26 cellular contexts compared by ENCODE assay signal in the genomic region with DNA sequence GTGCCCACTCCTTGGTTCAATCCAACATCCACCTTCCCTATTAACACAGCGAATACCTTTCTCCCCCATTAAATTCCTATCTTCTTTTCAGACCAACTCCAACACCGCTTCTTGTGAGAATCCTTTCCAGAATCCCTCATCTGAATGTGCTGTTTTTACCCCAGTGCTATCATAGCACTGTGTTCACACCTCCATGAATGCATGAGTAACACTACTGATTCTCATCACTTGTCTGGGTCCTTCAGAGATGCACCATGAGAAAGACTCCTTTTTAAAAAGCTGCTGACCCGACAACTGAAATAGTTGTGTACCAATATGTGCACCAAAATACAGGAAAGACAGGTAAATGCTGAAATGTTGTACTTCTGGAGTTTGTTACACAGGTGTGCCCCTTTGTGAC. TPM values are rescaled to one million over a fixed set of nuclear protein-coding genes. Genes with fewer than 3 reads are reported as not detected.
A peak's percentile ranks its signal among the peaks of the same experiment; 100 is the strongest.
DNase-seq lines count a peak whose midpoint lies in the region; ATAC-seq, FAIRE-seq and TF ChIP-seq lines count a peak whose summit lies in the region.
"Had no signal": no experiment of that assay in that cellular context is flagged by ENCODE, and none has a peak within 500 bp of the region (broad histone marks: within the 10 kb centered on the region; RNA-seq: fewer than 3 reads in every experiment).

No MANE protein-coding gene starts in this region.

- H4K20me1 ChIP-seq in GM12878 (ENCODE audit: control insufficient read depth, insufficient read depth): no peaks in the 10 kb centered on the region

- H3K27me3 ChIP-seq in GM12878 (replicated peaks in 1 of 2; ENCODE audit: control insufficient read depth in 2 of 2, insufficient read depth in 2 of 2, low read length in 1 of 2) (no peaks in the 10 kb centered on the region), Peyer's patch (no peaks in the 10 kb centered on the region)
- H3K27me3 ChIP-seq: breast epithelium, heart right ventricle, testis, vagina had no signal

- FAIRE-seq in GM12878 (lab: Jason Lieb, UNC): no peak
- FAIRE-seq: colon had no signal

- POLR2A ChIA-PET in GM12878 (lab: Charles Lee): interaction anchor here (0.8 kb wide), 1 partner anchor 18 kb away, joined by 5 read pairs; no protein-coding TSS in a partner anchor
- POLR2A ChIA-PET in RWPE1 (lab: Yijun Ruan, JAX; ENCODE audit: low non-redundant PET): no interaction called here

- TF ChIP-seq EP300 in GM12878 (IDR thresholded peaks at IDR 0.05; ENCODE audit: borderline replicate concordance in 1 of 2, control insufficient read depth in 1 of 2, low read depth in 2 of 2, low read length in 2 of 2): no peak

- peak overlapping the region; percentile 19 for H3K4me3 Mint-ChIP-seq in activated T-cell treated with anti-CD3 and anti-CD28 coated beads, Interleukin-2, amount 50 U/mL, for 4 hours
- peak overlapping the region in 3 of 4 donors; percentile 60 to 92 (median 78) for H3K4me3 Mint-ChIP-seq in IgD-negative memory B cell
- peak overlapping the region; percentile 47 for H3K4me3 Mint-ChIP-seq in stimulated activated naive CD8-positive, alpha-beta T cell treated with anti-CD3 and anti-CD28 coated beads, Interleukin-15, Interleukin-2, amounts not matched to agents 100 ng/mL and 50 ng/mL, for 24 hours

- H3K79me2 ChIP-seq in GM12878 (ENCODE audit: control insufficient read depth, insufficient read depth, low read length): no peaks in the 10 kb centered on the region

- H3K36me3 ChIP-seq in GM12878 (ENCODE audit: control insufficient read depth in 2 of 2, insufficient read depth in 2 of 2, low read length in 1 of 2): no peaks in the 10 kb centered on the region
- no peaks in the 10 kb centered on the region for H3K36me3 ChIP-seq in Peyer's patch
- H3K36me3 ChIP-seq: breast epithelium, vagina had no signal

- H2AFZ ChIP-seq in GM12878 (ENCODE audit: control insufficient read depth, low read depth, low read length): no peak overlapping the region

- SMC1A ChIA-PET in GM12878 (lab: Charles Lee; ENCODE audit: uncharacterized antibody, unreplicated experiment): interaction anchor here (0.7 to 1.9 kb wide), 11 partner anchors 8 to 265 kb away, joined by 3 to 9 read pairs (median 4); no protein-coding TSS in a partner anchor

- in situ Hi-C loops in GM12878 (cut with MboI): no loop called here

- intact Hi-C loops in GM12878 (cut with micrococcal nuclease; ENCODE audit: unreplicated experiment): no loop called here

- H3K27ac Mint-ChIP-seq in IgD-negative memory B cell: peak overlapping the region; percentile 7 to 88 (median 40)
- H3K27ac Mint-ChIP-seq in stimulated activated naive CD8-positive, alpha-beta T cell treated with anti-CD3 and anti-CD28 coated beads, Interleukin-15, Interleukin-2, amounts not matched to agents 100 ng/mL and 50 ng/mL, for 24 hours: peak overlapping the region; percentile 81

- peaks cover 91% of the 10 kb centered on the region for H3K4me1 Mint-ChIP-seq in activated T-cell treated with anti-CD3 and anti-CD28 coated beads, Interleukin-2, amount 50 U/mL, for 4 hours (ENCODE audit: low read depth)
- H3K4me1 Mint-ChIP-seq in IgD-negative memory B cell: peaks cover 50 to 69% (median 59%) of the 10 kb centered on the region in 3 donors
- peaks cover 95% of the 10 kb centered on the region for H3K4me1 Mint-ChIP-seq in stimulated activated naive CD8-positive, alpha-beta T cell treated with anti-CD3 and anti-CD28 coated beads, Interleukin-15, Interleukin-2, amounts not matched to agents 100 ng/mL and 50 ng/mL, for 24 hours (ENCODE audit: low read depth)

- no peak for TF ChIP-seq POLR2A in GM12878 (IDR thresholded peaks at IDR 0.05; ENCODE audit: low read depth, low read length)
- no peak for TF ChIP-seq POLR2A in Peyer's patch (IDR thresholded peaks at IDR 0.05)

- H3K36me3 Mint-ChIP-seq in activated T-cell treated with anti-CD3 and anti-CD28 coated beads, Interleukin-2, amount 50 U/mL, for 4 hours (ENCODE audit: insufficient read depth): peaks cover 19% of the 10 kb centered on the region
- H3K36me3 Mint-ChIP-seq in IgD-negative memory B cell: peaks cover 1% of the 10 kb centered on the region
- peaks cover 4% of the 10 kb centered on the region for H3K36me3 Mint-ChIP-seq in stimulated activated naive CD8-positive, alpha-beta T cell treated with anti-CD3 and anti-CD28 coated beads, Interleukin-15, Interleukin-2, amounts not matched to agents 100 ng/mL and 50 ng/mL, for 24 hours (ENCODE audit: low read depth)

- H3K9me3 Mint-ChIP-seq in activated T-cell treated with anti-CD3 and anti-CD28 coated beads, Interleukin-2, amount 50 U/mL, for 4 hours: no peaks in the 10 kb centered on the region
- no peaks in the 10 kb centered on the region for H3K9me3 Mint-ChIP-seq in IgD-negative memory B cell
- no peaks in the 10 kb centered on the region for H3K9me3 Mint-ChIP-seq in stimulated activated naive CD8-positive, alpha-beta T cell treated with anti-CD3 and anti-CD28 coated beads, Interleukin-15, Interleukin-2, amounts not matched to agents 100 ng/mL and 50 ng/mL, for 24 hours

- TF ChIP-seq RAD21 in GM12878 (IDR thresholded peaks at IDR 0.05; ENCODE audit: insufficient read depth, low read depth, low read length): no peak

- CTCF ChIA-PET in GM12878 (lab: Yijun Ruan, JAX) (interaction anchor here (0.8 to 1.3 kb wide), 2 partner anchors 10 to 15 kb away, joined by 3 to 6 read pairs; no protein-coding TSS in a partner anchor), RWPE1 (lab: Yijun Ruan, JAX) (interaction anchor here (0.7 kb wide), 2 partner anchors 50 to 63 kb away, joined by 4 read pairs; no protein-coding TSS in a partner anchor)

- no peak for DNase-seq in activated T-cell treated with anti-CD3 and anti-CD28 coated beads, Interleukin-2, amount 50 U/mL, for 4 hours
- DNase-seq in activated T-cell treated with anti-CD3 and anti-CD28 coated beads, Interleukin-2, amount 50 U/mL, for 1 hour: no peak
- no peak for DNase-seq in GM12878 (ENCODE audit: low read depth, low spot score)
- no peak for DNase-seq in Peyer's patch
- no peak for DNase-seq in HUDEP-2 (lab: John Stamatoyannopoulos, UW; ENCODE audit: unreplicated experiment in 76 of 76)
- no peak for DNase-seq in RWPE1 (ENCODE audit: low spot score)
- DNase-seq: amygdala; C1 segment of cervical spinal cord; effector memory CD4-positive, alpha-beta T cell; foreskin fibroblast; heart right ventricle; left colon; NCI-H1105; NCI-H1930; NCI-H526 treated with DMSO at 0.1 percent for 48 hours; occipital lobe; stimulated activated CD4-positive, alpha-beta T cell treated with anti-CD3 and anti-CD28 coated beads, Interleukin-1b, Interleukin-23, amount 100 ng/mL, for 48 hours; T-helper 2 cell; testis had no signal

- no peak for TF ChIP-seq CTCF in GM12878 (IDR thresholded peaks at IDR 0.05 in 2 of 3, conservative IDR thresholded peaks at IDR 0.05 in 1 of 3; ENCODE audit: control insufficient read depth in 2 of 3, extremely low read depth in 1 of 3, insufficient read depth in 1 of 3, low read depth in 3 of 3, low read length in 3 of 3)
- TF ChIP-seq CTCF in Peyer's patch (IDR thresholded peaks at IDR 0.05): no peak
- TF ChIP-seq CTCF in RWPE1 (conservative IDR thresholded peaks at IDR 0.05; ENCODE audit: low read depth): no peak

- 63% methylated on average over 3 of the region's 3 CpGs for WGBS in GM12878 (ENCODE audit: insufficient coverage, insufficient replicate concordance, low lambda C conversion rate, missing lambda C conversion rate)

- H3K9ac ChIP-seq in GM12878 (ENCODE audit: control insufficient read depth, insufficient read depth, low read length): no peak overlapping the region

- RAD21 ChIA-PET in GM12878 (lab: Charles Lee; ENCODE audit: unreplicated experiment): interaction anchor here (0.8 to 2.3 kb wide), 5 partner anchors 8 to 67 kb away, joined by 3 to 11 read pairs (median 3); no protein-coding TSS in a partner anchor

- no peak overlapping the region for H3K4me2 ChIP-seq in GM12878 (ENCODE audit: control insufficient read depth, insufficient read depth)

- peak; percentile 90 to 91 for ATAC-seq in activated T-cell treated with anti-CD3 and anti-CD28 coated beads, Interleukin-2, amount 50 U/mL, for 4 hours
- ATAC-seq in GM12878: peak; percentile 13; the same call in 1 of the 3 replicates
- ATAC-seq: heart right ventricle, left colon had no signal

- H3K27me3 Mint-ChIP-seq in activated T-cell treated with anti-CD3 and anti-CD28 coated beads, Interleukin-2, amount 50 U/mL, for 4 hours (ENCODE audit: low read depth): no peaks in the 10 kb centered on the region
- H3K27me3 Mint-ChIP-seq in IgD-negative memory B cell: no peaks in the 10 kb centered on the region
- no peaks in the 10 kb centered on the region for H3K27me3 Mint-ChIP-seq in stimulated activated naive CD8-positive, alpha-beta T cell treated with anti-CD3 and anti-CD28 coated beads, Interleukin-15, Interleukin-2, amounts not matched to agents 100 ng/mL and 50 ng/mL, for 24 hours

- H3K4me1 ChIP-seq in GM12878 (ENCODE audit: control insufficient read depth, insufficient read depth, low read length) (peaks cover 19% of the 10 kb centered on the region), Peyer's patch (peaks cover 0 to 24% (median 14%) of the 10 kb centered on the region in 4 donors)

- H3K27ac ChIP-seq in GM12878 (ENCODE audit: control insufficient read depth, insufficient read depth) (no peak overlapping the region), Peyer's patch (no peak overlapping the region), RWPE1 (no peak overlapping the region)
- H3K27ac ChIP-seq: breast epithelium, heart right ventricle, skin epidermis, testis, vagina had no signal

- no peak overlapping the region for H3K4me3 ChIP-seq in GM12878
- no peak overlapping the region for H3K4me3 ChIP-seq in Peyer's patch
- H3K4me3 ChIP-seq: breast epithelium, heart right ventricle, skin epidermis, testis, vagina had no signal

- H3K9me3 ChIP-seq in GM12878 (replicated peaks; ENCODE audit: control insufficient read depth, insufficient read depth, low read length) (no peaks in the 10 kb centered on the region; the same call in 2 of the 3 replicates), Peyer's patch (no peaks in the 10 kb centered on the region)
- H3K9me3 ChIP-seq: breast epithelium, heart right ventricle, testis, vagina had no signal

- BruUV-seq in GM12878 (replicated peaks; lab: Mats Ljungman, UMichigan): no TSS peak

RNA-seq across cellular contexts. Expression of gene MGAT4A, which starts 18.8 kb away (rescaled TPM):
- 10 to 100 TPM; 24.8 to 33.1 (median 32.4) TPM for total RNA-seq in activated T-cell treated with anti-CD3 and anti-CD28 coated beads, Interleukin-2, amount 50 U/mL, for 4 hours
- polyA plus RNA-seq in IgD-negative memory B cell (54.6 TPM), GM12878 (2011; rRNA removed) (4.3 and 9.5 TPM in 2 replicates), GM12878 (2014; fragmentation: Illumina TruSeq; extraction: Trizol) (13.3 and 13.6 TPM in 2 replicates), GM12878 (2014; fragmentation: Nextera tagmentation; extraction: Ambion mirVana) (10 to 100 TPM; 10.2 to 11.9 TPM), GM12878 (2014; rRNA removed) (8.6 and 13.8 TPM in 2 replicates), GM12878 (2016; fragmentation: Nextera tagmentation; extraction: Ambion mirVana) (10 to 100 TPM; 18.4 to 22.7 TPM)
- 42.2 and 48.0 TPM in 2 replicates for total RNA-seq in GM12878 (2013; cell fraction: nucleolus; rRNA removed)
- total RNA-seq in GM12878 (2014; rRNA removed) (12.8 and 13.2 TPM in 2 replicates), GM12878 (2014; rRNA removed; fragmentation: Illumina TruSeq; extraction: Trizol) (16.8 and 18.4 TPM in 2 replicates), GM12878 (2021) (23.1 and 23.4 TPM in 2 replicates), Peyer's patch (100 to 1,000 TPM in 3 of 4 donors, 10 to 100 TPM in 1; 52.8 to 243 (median 175) TPM)
- polyA plus RNA-seq in GM12878 (2011; ENCODE audit: low read depth): 3.3 TPM
- polyA plus RNA-seq in GM12878 (2011; cell fraction: cytosol; rRNA removed): 1.2 and 2.1 TPM in 2 replicates
- 2.4 and 2.7 TPM in 2 replicates for polyA plus RNA-seq in GM12878 (2011; cell fraction: nucleus; rRNA removed)
- polyA plus RNA-seq in GM12878 (2012): 2.3 and 4.2 TPM in 2 replicates
- polyA minus RNA-seq in GM12878 (2011; rRNA and poly(A)+ RNA removed): 4.2 and 9.4 TPM in 2 replicates
- 0.67 and 1.6 TPM in 2 replicates for polyA minus RNA-seq in GM12878 (2011; cell fraction: cytosol; rRNA and poly(A)+ RNA removed)
- polyA minus RNA-seq in GM12878 (2011; cell fraction: nucleus; rRNA and poly(A)+ RNA removed): 3.1 and 4.4 TPM in 2 replicates
- total RNA-seq: RPMI7951 had no signal

Comparison
In these comparisons a context has a peak if more than half of its experiments do, and no peak if none do; other contexts are left out.
1. H3K4me3 Mint-ChIP-seq: peak in every context shown above with its lines; median percentile 78 in IgD-negative memory B cell; 47 in stimulated activated naive CD8-positive, alpha-beta T cell treated with anti-CD3 and anti-CD28 coated beads, Interleukin-15, Interleukin-2, amounts not matched to agents 100 ng/mL and 50 ng/mL, for 24 hours; 19 in activated T-cell treated with anti-CD3 and anti-CD28 coated beads, Interleukin-2, amount 50 U/mL, for 4 hours.